Comparison of ENCODE assay signal across 8 cellular contexts in genomic region chr17:59330314-59330942, GRCh38. TPM values are rescaled to one million over a fixed set of nuclear protein-coding genes. Genes with fewer than 3 reads are reported as not detected.
DNase-seq lines count a peak whose midpoint lies in the region; ATAC-seq, FAIRE-seq and TF ChIP-seq lines count a peak whose summit lies in the region.

No MANE protein-coding gene starts in this region.

- no peaks in the 10 kb centered on the region for H3K9me3 Mint-ChIP-seq in GM23338

- no peaks in the 10 kb centered on the region for H3K36me3 ChIP-seq in GM23338 (ENCODE audit: insufficient read depth)
- no peaks in the 10 kb centered on the region for H3K36me3 ChIP-seq in osteoblast (ENCODE audit: insufficient read depth, low read length)

- no peaks in the 10 kb centered on the region; the same call in 1 of the 2 replicates for H4K20me1 ChIP-seq in GM23338 (replicated peaks; ENCODE audit: insufficient read depth)
- peaks cover 23% of the 10 kb centered on the region for H4K20me1 ChIP-seq in osteoblast (ENCODE audit: insufficient read depth, low read length)

- no peaks in the 10 kb centered on the region for H3K9me3 ChIP-seq in osteoblast (ENCODE audit: low read depth, low read length)

- peak; percentile 39 for FAIRE-seq in RCC 7860 (lab: Jason Lieb, UNC)

- peaks cover 23% of the 10 kb centered on the region for H3K4me1 ChIP-seq in GM23338 (ENCODE audit: insufficient read depth)
- peaks cover 22% of the 10 kb centered on the region for H3K4me1 ChIP-seq in osteoblast (ENCODE audit: insufficient read depth, low read length)

- H2AFZ ChIP-seq in GM23338: peak overlapping the region; percentile 97; the same call in 1 of the 2 replicates
- peak overlapping the region; percentile 63 for H2AFZ ChIP-seq in osteoblast (ENCODE audit: low read length)

- H3K36me3 Mint-ChIP-seq in GM23338 (ENCODE audit: low read depth): no peaks in the 10 kb centered on the region

- TF ChIP-seq CTCF in GM23338 (conservative IDR thresholded peaks at IDR 0.05; ENCODE audit: low read depth in 2 of 2) (no peak), fibroblast of mammary gland (conservative IDR thresholded peaks at IDR 0.05; ENCODE audit: control insufficient read depth, insufficient read depth, low read depth, low read length) (no peak), osteoblast (IDR thresholded peaks at IDR 0.05; ENCODE audit: extremely low read depth, low read depth, low read length) (no peak)

- peak overlapping the region; percentile 82 for H3K4me2 ChIP-seq in GM23338
- peak overlapping the region; percentile 85 for H3K4me2 ChIP-seq in osteoblast (ENCODE audit: insufficient read depth, low read length)

- H3K9me2 ChIP-seq in GM23338 (ENCODE audit: insufficient read depth): no peaks in the 10 kb centered on the region

- peaks cover 8% of the 10 kb centered on the region; the same call in 1 of the 2 replicates for H3F3A ChIP-seq in GM23338 (replicated peaks; ENCODE audit: low read depth)

- peak; percentile 40 for DNase-seq in GM23338 (ENCODE audit: low spot score)
- peak; percentile 46 for DNase-seq in RCC 7860 (ENCODE audit: low spot score)
- peak; percentile 39 for DNase-seq in fibroblast of mammary gland (ENCODE audit: low read depth)
- no peak for DNase-seq in osteoblast (ENCODE audit: insufficient read length, low spot score, missing footprints)
- no peak for DNase-seq in NCI-H1694 treated with DMSO at 0.1 percent for 48 hours (lab: John Stamatoyannopoulos, UW)
- no peak for DNase-seq in stimulated activated CD4-positive, alpha-beta T cell treated with anti-CD3 and anti-CD28 coated beads, Interleukin-4, amount 100 ng/mL, for 4 hours

- H3K27ac Mint-ChIP-seq in GM23338: no peak overlapping the region

- H3K4me3 ChIP-seq in GM23338 (peak overlapping the region; percentile 83), fibroblast of mammary gland (ENCODE audit: control insufficient read depth, low read depth, low read length) (no peak overlapping the region), osteoblast (ENCODE audit: insufficient read depth, low read length) (peak overlapping the region; percentile 9)

- no peak for ATAC-seq in GM23338
- ATAC-seq in HG02884 (IDR thresholded peaks at IDR 0.05; ENCODE audit: unreplicated experiment): no peak
- no peak for ATAC-seq in HG03565 (IDR thresholded peaks at IDR 0.05; ENCODE audit: unreplicated experiment)

- peaks cover 10% of the 10 kb centered on the region for H3K27me3 Mint-ChIP-seq in GM23338 (ENCODE audit: insufficient read depth, low read depth, poor library complexity)

- peak overlapping the region; percentile 68 for H3K4me3 Mint-ChIP-seq in GM23338

- H3K4me1 Mint-ChIP-seq in GM23338: peaks cover 35% of the 10 kb centered on the region

- H3K79me2 ChIP-seq in GM23338 (replicated peaks; ENCODE audit: insufficient read depth) (no peaks in the 10 kb centered on the region), osteoblast (ENCODE audit: insufficient read depth, low read length) (peaks cover 34% of the 10 kb centered on the region)

- no peak overlapping the region for H3K27ac ChIP-seq in GM23338 (ENCODE audit: low read depth)
- H3K27ac ChIP-seq in osteoblast (ENCODE audit: low read depth, low read length): peak overlapping the region; percentile 45

- H3K27me3 ChIP-seq in GM23338 (ENCODE audit: insufficient read depth) (peaks cover 25% of the 10 kb centered on the region), osteoblast (ENCODE audit: insufficient read depth, low read length) (no peaks in the 10 kb centered on the region)

TF ChIP-seq in GM23338, 12 proteins besides CTCF, POLR2A, EP300 and RAD21 (continues in another document):
- TF ChIP-seq NANOG (IDR thresholded peaks at IDR 0.05; ENCODE audit: borderline replicate concordance) (no peak), STAT1 (IDR thresholded peaks at IDR 0.05; ENCODE audit: unreplicated experiment) (no peak), ZNF114 (CRISPR knock-in tag; IDR thresholded peaks at IDR 0.05) (no peak), EZH2 (IDR thresholded peaks at IDR 0.05; ENCODE audit: low read depth, unreplicated experiment) (no peak), CREB1 (CRISPR knock-in tag; IDR thresholded peaks at IDR 0.05; ENCODE audit: low read depth) (no peak), POLR2AphosphoS5 (IDR thresholded peaks at IDR 0.05; ENCODE audit: low read depth) (no peak), REST (IDR thresholded peaks at IDR 0.05; ENCODE audit: unreplicated experiment) (no peak), ZNF462 (CRISPR knock-in tag; IDR thresholded peaks at IDR 0.05) (no peak)

RNA-seq across cellular contexts. Expression of gene YPEL2, which starts 1.0 kb away (rescaled TPM):
- 4.1 and 4.6 TPM in 2 replicates for total RNA-seq in GM23338 (2014; rRNA removed; shearing (Covaris generic))
- polyA plus RNA-seq in GM23338 (2016; fragmentation: Nextera tagmentation; extraction: Ambion mirVana): 2.1 and 5.2 TPM in 2 replicates
- 24.2 and 28.3 TPM in 2 replicates for total RNA-seq in osteoblast

Comparison
In these comparisons a context has a peak if more than half of its experiments do, and no peak if none do; other contexts are left out.
1. DNase-seq: peak in GM23338 (single experiment), RCC 7860 (single experiment) and fibroblast of mammary gland (single experiment); none in osteoblast (single experiment), NCI-H1694 treated with DMSO at 0.1 percent for 48 hours (single experiment) and stimulated activated CD4-positive, alpha-beta T cell treated with anti-CD3 and anti-CD28 coated beads, Interleukin-4, amount 100 ng/mL, for 4 hours (0 of 2).